ENCODE assay signal across 19 cellular contexts in genomic region chr16:67429053-67429798, GRCh38. TPM values are rescaled to one million over a fixed set of nuclear protein-coding genes. Genes with fewer than 3 reads are reported as not detected.
A peak's percentile ranks its signal among the peaks of the same experiment; 100 is the strongest.
DNase-seq lines count a peak whose midpoint lies in the region; ATAC-seq lines count a peak whose summit lies in the region.
"Had no signal": no experiment of that assay in that cellular context is flagged by ENCODE, and none has a peak within 500 bp of the region (broad histone marks: within the 10 kb centered on the region; RNA-seq: fewer than 3 reads in every experiment).

No MANE protein-coding gene starts in this region.

- CTCF ChIA-PET in activated CD4-positive, alpha-beta T cell treated with anti-CD3 and anti-CD28 coated beads, Interleukin-2, amount 10 ng/mL, durations not matched to agents 7 days and 5 days (lab: Charles Lee), result interaction anchor here (0.5 to 4.2 kb wide), 14 partner anchors 9 to 296 kb away, joined by 3 to 29 read pairs (median 7); partner anchors contain the start of gene ZDHHC1
- CTCF ChIA-PET in T-cell (lab: Charles Lee), result no interaction called here

- peak overlapping the region; percentile 11 for H3K4me3 ChIP-seq in iPS-15b (ENCODE audit: low read depth, low read length)
- H3K4me3 ChIP-seq in rectal smooth muscle tissue (ENCODE audit: low read length), result peak overlapping the region; percentile 59
- H3K4me3 ChIP-seq: cardiac muscle cell, uterus had no signal

- H3K9me3 Mint-ChIP-seq in activated CD4-positive, alpha-beta T cell treated with anti-CD3 and anti-CD28 coated beads, Interleukin-2, amount 10 ng/mL, durations not matched to agents 7 days and 5 days, result no peaks in the 10 kb centered on the region
- no peaks in the 10 kb centered on the region for H3K9me3 Mint-ChIP-seq in T-cell

- H3K9ac ChIP-seq in iPS-15b (ENCODE audit: low read depth, low read length), result no peak overlapping the region
- no peak overlapping the region for H3K9ac ChIP-seq in rectal smooth muscle tissue (ENCODE audit: low read length)

- no peak for DNase-seq in activated CD4-positive, alpha-beta T cell treated with anti-CD3 and anti-CD28 coated beads, Interleukin-2, amount 10 ng/mL, durations not matched to agents 7 days and 5 days
- no peak for DNase-seq in activated CD4-positive, alpha-beta T cell treated with anti-CD3 and anti-CD28 coated beads for 4 hours
- DNase-seq in T-cell, result no peak
- no peak for DNase-seq in NCI-H524 treated with DMSO at 0.1 percent for 48 hours (lab: John Stamatoyannopoulos, UW)
- DNase-seq in activated CD4-positive, CD25-positive, alpha-beta regulatory T cell (lab: John Stamatoyannopoulos, UW), result no peak
- DNase-seq: DMS79; heart left ventricle; KG1; left ventricle myocardium inferior; NCI-H187; NCI-H748 treated with DMSO at 0.1 percent for 48 hours; stimulated activated CD4-positive, alpha-beta T cell treated with anti-CD3 and anti-CD28 coated beads, Interleukin-15, amount 100 ng/mL, for 24 hours; uterus had no signal

- POLR2A ChIA-PET in activated CD4-positive, alpha-beta T cell treated with anti-CD3 and anti-CD28 coated beads, Interleukin-2, amount 10 ng/mL, durations not matched to agents 7 days and 5 days (lab: Charles Lee), result no interaction called here
- POLR2A ChIA-PET in T-cell (lab: Charles Lee), result no interaction called here

- H3K27me3 Mint-ChIP-seq in activated CD4-positive, alpha-beta T cell treated with anti-CD3 and anti-CD28 coated beads, Interleukin-2, amount 10 ng/mL, durations not matched to agents 7 days and 5 days, result peaks cover 48% of the 10 kb centered on the region
- H3K27me3 Mint-ChIP-seq in T-cell, result peaks cover 28 to 49% of the 10 kb centered on the region in 2 donors

- peak overlapping the region; percentile 26 for H3K4me3 Mint-ChIP-seq in activated CD4-positive, alpha-beta T cell treated with anti-CD3 and anti-CD28 coated beads, Interleukin-2, amount 10 ng/mL, durations not matched to agents 7 days and 5 days
- peak overlapping the region; percentile 41 to 83 (median 60) for H3K4me3 Mint-ChIP-seq in T-cell

- H3K36me3 ChIP-seq in iPS-15b (ENCODE audit: control insufficient read depth, insufficient read depth, low read length), result no peaks in the 10 kb centered on the region
- no peaks in the 10 kb centered on the region for H3K36me3 ChIP-seq in rectal smooth muscle tissue (ENCODE audit: control insufficient read depth, insufficient read depth, low read length)
- H3K36me3 ChIP-seq: cardiac muscle cell, heart left ventricle, left ventricle myocardium inferior, ovary, uterus had no signal

- no peak for ATAC-seq in T-cell (replicated peaks in 1 of 4)
- ATAC-seq in HG03457 (IDR thresholded peaks at IDR 0.05; ENCODE audit: unreplicated experiment), result no peak
- ATAC-seq: Right ventricle myocardium inferior had no signal

- no peak overlapping the region for H3K27ac ChIP-seq in rectal smooth muscle tissue (ENCODE audit: low read depth, low read length)
- H3K27ac ChIP-seq: cardiac muscle cell, ovary had no signal

- H3K36me3 Mint-ChIP-seq in activated CD4-positive, alpha-beta T cell treated with anti-CD3 and anti-CD28 coated beads, Interleukin-2, amount 10 ng/mL, durations not matched to agents 7 days and 5 days (ENCODE audit: low read depth), result no peaks in the 10 kb centered on the region
- H3K36me3 Mint-ChIP-seq in T-cell, result peaks cover 3% of the 10 kb centered on the region

- peaks cover 21% of the 10 kb centered on the region for H3K27me3 ChIP-seq in iPS-15b (ENCODE audit: control insufficient read depth, insufficient read depth, low read length)
- no peaks in the 10 kb centered on the region for H3K27me3 ChIP-seq in rectal smooth muscle tissue (ENCODE audit: control insufficient read depth, insufficient read depth, low read length)
- H3K27me3 ChIP-seq: ovary, uterus had no signal

- peaks cover 8% of the 10 kb centered on the region for H3K4me1 Mint-ChIP-seq in activated CD4-positive, alpha-beta T cell treated with anti-CD3 and anti-CD28 coated beads, Interleukin-2, amount 10 ng/mL, durations not matched to agents 7 days and 5 days
- peaks cover 5 to 16% (median 7%) of the 10 kb centered on the region in 3 donors for H3K4me1 Mint-ChIP-seq in T-cell

- no peak overlapping the region for H3K27ac Mint-ChIP-seq in activated CD4-positive, alpha-beta T cell treated with anti-CD3 and anti-CD28 coated beads, Interleukin-2, amount 10 ng/mL, durations not matched to agents 7 days and 5 days
- no peak overlapping the region for H3K27ac Mint-ChIP-seq in T-cell

- no peaks in the 10 kb centered on the region for H3K9me3 ChIP-seq in iPS-15b (ENCODE audit: control insufficient read depth, insufficient read depth, low read length)
- H3K9me3 ChIP-seq: heart left ventricle, left ventricle myocardium inferior, ovary, uterus had no signal

- H3K4me1 ChIP-seq in iPS-15b (ENCODE audit: control insufficient read depth, insufficient read depth, low read length) (peaks cover 34% of the 10 kb centered on the region), rectal smooth muscle tissue (ENCODE audit: control insufficient read depth, insufficient read depth, low read length) (no peaks in the 10 kb centered on the region)

RNA-seq across cellular contexts. Expression of gene HSD11B2, which starts 1.7 kb away (rescaled TPM):
- not detected for total RNA-seq in activated CD4-positive, alpha-beta T cell treated with anti-CD3 and anti-CD28 coated beads, Interleukin-2, amount 10 ng/mL, durations not matched to agents 7 days and 5 days
- under 1 TPM in 3 of 5 donors, not detected in 2; 0.20 to 0.32 (median 0.29) TPM for total RNA-seq in T-cell

RNA-seq across cellular contexts. Expression of gene ZDHHC1, which starts 12.9 kb away (rescaled TPM):
- under 1 TPM; 0.22 to 0.29 TPM for total RNA-seq in activated CD4-positive, alpha-beta T cell treated with anti-CD3 and anti-CD28 coated beads, Interleukin-2, amount 10 ng/mL, durations not matched to agents 7 days and 5 days
- under 1 TPM in 4 of 5 donors, not detected in 1; 0.26 to 0.85 (median 0.47) TPM for total RNA-seq in T-cell

RNA-seq across cellular contexts. Expression of gene TPPP3, which starts 35.9 kb away (rescaled TPM):
- not detected for total RNA-seq in activated CD4-positive, alpha-beta T cell treated with anti-CD3 and anti-CD28 coated beads, Interleukin-2, amount 10 ng/mL, durations not matched to agents 7 days and 5 days
- under 1 TPM in 2 of 5 donors, not detected in 3; 0.18 to 0.23 TPM for total RNA-seq in T-cell

RNA-seq across cellular contexts. Expression of gene ATP6V0D1, which starts 51.7 kb away (rescaled TPM):
- 10 to 100 TPM; 52.1 to 60.3 TPM for total RNA-seq in activated CD4-positive, alpha-beta T cell treated with anti-CD3 and anti-CD28 coated beads, Interleukin-2, amount 10 ng/mL, durations not matched to agents 7 days and 5 days
- 10 to 100 TPM; 41.5 to 49.6 (median 45.8) TPM for total RNA-seq in T-cell

RNA-seq across cellular contexts. Expression of gene AGRP, which starts 54.1 kb away (rescaled TPM):
- not detected for total RNA-seq in activated CD4-positive, alpha-beta T cell treated with anti-CD3 and anti-CD28 coated beads, Interleukin-2, amount 10 ng/mL, durations not matched to agents 7 days and 5 days
- total RNA-seq in T-cell, result not detected
- total RNA-seq: cardiac muscle cell, heart left ventricle, left ventricle myocardium inferior, Right ventricle myocardium inferior, uterus had no signal
